2 cellular contexts compared by ENCODE assay signal in the genomic region with DNA sequence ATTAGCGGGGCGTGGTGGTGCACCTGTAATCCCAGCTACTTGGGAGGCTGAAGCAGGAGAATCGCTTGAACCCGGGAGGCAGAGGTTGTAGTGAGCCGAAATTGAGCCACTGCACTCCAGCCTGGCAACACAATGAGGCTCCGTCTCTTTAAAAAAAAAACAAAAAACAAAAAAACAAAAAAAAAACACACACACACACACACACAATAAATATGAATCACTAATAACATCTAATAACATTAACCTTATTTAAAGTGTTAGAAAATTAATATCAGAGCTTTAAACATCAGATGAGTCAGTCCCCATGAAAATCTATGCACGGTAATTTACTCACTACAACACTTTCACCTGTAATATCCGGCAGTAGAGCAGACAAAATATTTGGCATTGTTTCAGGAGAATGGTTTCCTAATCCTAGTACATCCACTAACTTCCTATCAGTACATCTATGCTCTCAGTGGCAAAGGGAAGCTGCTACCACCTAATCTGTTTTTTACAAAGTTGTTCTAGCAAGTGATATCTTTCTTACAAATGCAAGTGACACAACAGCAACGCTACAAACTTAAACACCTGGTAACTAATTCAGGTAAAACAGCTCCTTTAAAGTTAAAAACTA.
TF ChIP-seq lines count a peak whose summit lies in the region.

No MANE protein-coding gene starts in this region.

TF ChIP-seq in A549, 52 proteins besides CTCF, POLR2A, EP300 and RAD21:
- TF ChIP-seq, protein P1, sequence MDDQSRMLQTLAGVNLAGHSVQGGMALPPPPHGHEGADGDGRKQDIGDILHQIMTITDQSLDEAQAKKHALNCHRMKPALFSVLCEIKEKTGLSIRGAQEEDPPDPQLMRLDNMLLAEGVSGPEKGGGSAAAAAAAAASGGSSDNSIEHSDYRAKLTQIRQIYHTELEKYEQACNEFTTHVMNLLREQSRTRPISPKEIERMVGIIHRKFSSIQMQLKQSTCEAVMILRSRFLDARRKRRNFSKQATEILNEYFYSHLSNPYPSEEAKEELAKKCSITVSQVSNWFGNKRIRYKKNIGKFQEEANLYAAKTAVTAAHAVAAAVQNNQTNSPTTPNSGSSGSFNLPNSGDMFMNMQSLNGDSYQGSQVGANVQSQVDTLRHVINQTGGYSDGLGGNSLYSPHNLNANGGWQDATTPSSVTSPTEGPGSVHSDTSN (IDR thresholded peaks at IDR 0.05) = no peak
- TF ChIP-seq MYC (IDR thresholded peaks at IDR 0.05; ENCODE audit: borderline replicate concordance, low read length) = no peak
- TF ChIP-seq NPAS2 (CRISPR knock-in tag; IDR thresholded peaks at IDR 0.05; ENCODE audit: borderline replicate concordance) = no peak
- TF ChIP-seq POLR2AphosphoS2 (conservative IDR thresholded peaks at IDR 0.05; ENCODE audit: low read length) = no peak

TF ChIP-seq in HEK293, 187 proteins besides CTCF, POLR2A, EP300 and RAD21:
- TF ChIP-seq, protein P2, sequence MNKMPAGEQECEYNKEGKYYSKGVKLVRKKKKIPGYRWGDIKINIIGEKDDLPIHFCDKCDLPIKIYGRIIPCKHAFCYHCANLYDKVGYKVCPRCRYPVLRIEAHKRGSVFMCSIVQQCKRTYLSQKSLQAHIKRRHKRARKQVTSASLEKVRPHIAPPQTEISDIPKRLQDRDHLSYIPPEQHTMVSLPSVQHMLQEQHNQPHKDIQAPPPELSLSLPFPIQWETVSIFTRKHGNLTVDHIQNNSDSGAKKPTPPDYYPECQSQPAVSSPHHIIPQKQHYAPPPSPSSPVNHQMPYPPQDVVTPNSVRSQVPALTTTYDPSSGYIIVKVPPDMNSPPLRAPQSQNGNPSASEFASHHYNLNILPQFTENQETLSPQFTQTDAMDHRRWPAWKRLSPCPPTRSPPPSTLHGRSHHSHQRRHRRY (tag by site-specific recombination; IDR thresholded peaks at IDR 0.05) = no peak
- 0 out of 2 replicates have a peak, but pooled peaks have one; percentile 11 for TF ChIP-seq ZNF10 (tag by site-specific recombination; IDR thresholded peaks at IDR 0.05)
- 0 out of 2 replicates have a peak, but pooled peaks have one; percentile 20 for TF ChIP-seq ZNF335 (tag by site-specific recombination; conservative IDR thresholded peaks at IDR 0.05)
- TF ChIP-seq, protein P3, sequence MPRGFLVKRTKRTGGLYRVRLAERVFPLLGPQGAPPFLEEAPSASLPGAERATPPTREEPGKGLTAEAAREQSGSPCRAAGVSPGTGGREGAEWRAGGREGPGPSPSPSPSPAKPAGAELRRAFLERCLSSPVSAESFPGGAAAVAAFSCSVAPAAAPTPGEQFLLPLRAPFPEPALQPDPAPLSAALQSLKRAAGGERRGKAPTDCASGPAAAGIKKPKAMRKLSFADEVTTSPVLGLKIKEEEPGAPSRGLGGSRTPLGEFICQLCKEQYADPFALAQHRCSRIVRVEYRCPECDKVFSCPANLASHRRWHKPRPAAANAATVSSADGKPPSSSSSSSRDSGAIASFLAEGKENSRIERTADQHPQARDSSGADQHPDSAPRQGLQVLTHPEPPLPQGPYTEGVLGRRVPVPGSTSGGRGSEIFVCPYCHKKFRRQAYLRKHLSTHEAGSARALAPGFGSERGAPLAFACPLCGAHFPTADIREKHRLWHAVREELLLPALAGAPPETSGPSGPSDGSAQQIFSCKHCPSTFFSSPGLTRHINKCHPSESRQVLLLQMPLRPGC (tag by site-specific recombination; IDR thresholded peaks at IDR 0.05) = no peak
- no peak for TF ChIP-seq ZNF239 (tag by site-specific recombination; IDR thresholded peaks at IDR 0.05)
- no peak for TF ChIP-seq ZBTB8A (tag by site-specific recombination; IDR thresholded peaks at IDR 0.05)
- TF ChIP-seq FEZF1 (tag by site-specific recombination; IDR thresholded peaks at IDR 0.05) = no peak
- TF ChIP-seq, protein P4, sequence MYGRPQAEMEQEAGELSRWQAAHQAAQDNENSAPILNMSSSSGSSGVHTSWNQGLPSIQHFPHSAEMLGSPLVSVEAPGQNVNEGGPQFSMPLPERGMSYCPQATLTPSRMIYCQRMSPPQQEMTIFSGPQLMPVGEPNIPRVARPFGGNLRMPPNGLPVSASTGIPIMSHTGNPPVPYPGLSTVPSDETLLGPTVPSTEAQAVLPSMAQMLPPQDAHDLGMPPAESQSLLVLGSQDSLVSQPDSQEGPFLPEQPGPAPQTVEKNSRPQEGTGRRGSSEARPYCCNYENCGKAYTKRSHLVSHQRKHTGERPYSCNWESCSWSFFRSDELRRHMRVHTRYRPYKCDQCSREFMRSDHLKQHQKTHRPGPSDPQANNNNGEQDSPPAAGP (tag by site-specific recombination; IDR thresholded peaks at IDR 0.05) = no peak
- peak; percentile 89 for TF ChIP-seq OSR2 (tag by site-specific recombination; IDR thresholded peaks at IDR 0.05)
- TF ChIP-seq ZNF670 (tag by site-specific recombination; IDR thresholded peaks at IDR 0.05; ENCODE audit: low read depth) = no peak
- 0 out of 2 replicates have a peak, but pooled peaks have one; percentile 28 for TF ChIP-seq ZBTB17 (tag by site-specific recombination; IDR thresholded peaks at IDR 0.05)
- TF ChIP-seq ZNF416 (tag by site-specific recombination; IDR thresholded peaks at IDR 0.05) = no peak
- no peak for TF ChIP-seq KLF8 (tag by site-specific recombination; IDR thresholded peaks at IDR 0.05)
- peak; percentile 55; the same call in 1 of the 2 replicates for TF ChIP-seq PRDM1 (tag by site-specific recombination; IDR thresholded peaks at IDR 0.05)
- TF ChIP-seq GLIS2 (tag by site-specific recombination; IDR thresholded peaks at IDR 0.05) = no peak
- TF ChIP-seq ZNF610 (tag by site-specific recombination; IDR thresholded peaks at IDR 0.05; ENCODE audit: borderline replicate concordance) = no peak
- TF ChIP-seq SP7 (tag by site-specific recombination; IDR thresholded peaks at IDR 0.05) = peak; percentile 42; the same call in 1 of the 2 replicates
- TF ChIP-seq SETDB1 (IDR thresholded peaks at IDR 0.05; ENCODE audit: insufficient read length, low read length) = no peak
- TF ChIP-seq ZNF624 (tag by site-specific recombination; IDR thresholded peaks at IDR 0.05) = no peak
- peak; percentile 44; the same call in 1 of the 2 replicates for TF ChIP-seq ZNF558 (tag by site-specific recombination; IDR thresholded peaks at IDR 0.05)
- TF ChIP-seq ZNF266 (tag by site-specific recombination; IDR thresholded peaks at IDR 0.05; ENCODE audit: low read depth) = no peak
- no peak for TF ChIP-seq KLF7 (tag by site-specific recombination; IDR thresholded peaks at IDR 0.05; ENCODE audit: borderline replicate concordance)
- no peak for TF ChIP-seq ZNF701 (tag by site-specific recombination; IDR thresholded peaks at IDR 0.05)
- no peak for TF ChIP-seq ZNF350 (tag by site-specific recombination; IDR thresholded peaks at IDR 0.05)
- no peak for TF ChIP-seq ZBTB7A (tag by site-specific recombination; IDR thresholded peaks at IDR 0.05; ENCODE audit: low read depth)
- TF ChIP-seq, protein P5, sequence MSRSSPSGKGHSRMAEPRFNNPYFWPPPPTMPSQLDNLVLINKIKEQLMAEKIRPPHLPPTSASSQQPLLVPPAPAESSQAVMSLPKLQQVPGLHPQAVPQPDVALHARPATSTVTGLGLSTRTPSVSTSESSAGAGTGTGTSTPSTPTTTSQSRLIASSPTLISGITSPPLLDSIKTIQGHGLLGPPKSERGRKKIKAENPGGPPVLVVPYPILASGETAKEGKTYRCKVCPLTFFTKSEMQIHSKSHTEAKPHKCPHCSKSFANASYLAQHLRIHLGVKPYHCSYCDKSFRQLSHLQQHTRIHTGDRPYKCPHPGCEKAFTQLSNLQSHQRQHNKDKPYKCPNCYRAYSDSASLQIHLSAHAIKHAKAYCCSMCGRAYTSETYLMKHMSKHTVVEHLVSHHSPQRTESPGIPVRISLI (tag by site-specific recombination; IDR thresholded peaks at IDR 0.05) = peak; percentile 88
- no peak for TF ChIP-seq ZSCAN16 (tag by site-specific recombination; IDR thresholded peaks at IDR 0.05)
- TF ChIP-seq, protein P6, sequence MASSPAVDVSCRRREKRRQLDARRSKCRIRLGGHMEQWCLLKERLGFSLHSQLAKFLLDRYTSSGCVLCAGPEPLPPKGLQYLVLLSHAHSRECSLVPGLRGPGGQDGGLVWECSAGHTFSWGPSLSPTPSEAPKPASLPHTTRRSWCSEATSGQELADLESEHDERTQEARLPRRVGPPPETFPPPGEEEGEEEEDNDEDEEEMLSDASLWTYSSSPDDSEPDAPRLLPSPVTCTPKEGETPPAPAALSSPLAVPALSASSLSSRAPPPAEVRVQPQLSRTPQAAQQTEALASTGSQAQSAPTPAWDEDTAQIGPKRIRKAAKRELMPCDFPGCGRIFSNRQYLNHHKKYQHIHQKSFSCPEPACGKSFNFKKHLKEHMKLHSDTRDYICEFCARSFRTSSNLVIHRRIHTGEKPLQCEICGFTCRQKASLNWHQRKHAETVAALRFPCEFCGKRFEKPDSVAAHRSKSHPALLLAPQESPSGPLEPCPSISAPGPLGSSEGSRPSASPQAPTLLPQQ (tag by site-specific recombination; IDR thresholded peaks at IDR 0.05) = no peak
- TF ChIP-seq ZNF623 (tag by site-specific recombination; IDR thresholded peaks at IDR 0.05) = no peak
- 0 out of 2 replicates have a peak, but pooled peaks have one; percentile 25 for TF ChIP-seq ZEB2 (tag by site-specific recombination; IDR thresholded peaks at IDR 0.05)
- TF ChIP-seq, protein P7, sequence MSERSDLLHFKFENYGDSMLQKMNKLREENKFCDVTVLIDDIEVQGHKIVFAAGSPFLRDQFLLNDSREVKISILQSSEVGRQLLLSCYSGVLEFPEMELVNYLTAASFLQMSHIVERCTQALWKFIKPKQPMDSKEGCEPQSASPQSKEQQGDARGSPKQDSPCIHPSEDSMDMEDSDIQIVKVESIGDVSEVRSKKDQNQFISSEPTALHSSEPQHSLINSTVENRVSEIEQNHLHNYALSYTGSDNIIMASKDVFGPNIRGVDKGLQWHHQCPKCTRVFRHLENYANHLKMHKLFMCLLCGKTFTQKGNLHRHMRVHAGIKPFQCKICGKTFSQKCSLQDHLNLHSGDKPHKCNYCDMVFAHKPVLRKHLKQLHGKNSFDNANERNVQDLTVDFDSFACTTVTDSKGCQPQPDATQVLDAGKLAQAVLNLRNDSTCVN (tag by site-specific recombination; optimal IDR thresholded peaks at IDR 0.05) = no peak
- TF ChIP-seq ZNF2 (tag by site-specific recombination; IDR thresholded peaks at IDR 0.05) = no peak
- no peak for TF ChIP-seq ZNF830 (tag by site-specific recombination; IDR thresholded peaks at IDR 0.05; ENCODE audit: low read depth)
